Comparison of ENCODE assay signal across 11 cellular contexts in the genomic region with DNA sequence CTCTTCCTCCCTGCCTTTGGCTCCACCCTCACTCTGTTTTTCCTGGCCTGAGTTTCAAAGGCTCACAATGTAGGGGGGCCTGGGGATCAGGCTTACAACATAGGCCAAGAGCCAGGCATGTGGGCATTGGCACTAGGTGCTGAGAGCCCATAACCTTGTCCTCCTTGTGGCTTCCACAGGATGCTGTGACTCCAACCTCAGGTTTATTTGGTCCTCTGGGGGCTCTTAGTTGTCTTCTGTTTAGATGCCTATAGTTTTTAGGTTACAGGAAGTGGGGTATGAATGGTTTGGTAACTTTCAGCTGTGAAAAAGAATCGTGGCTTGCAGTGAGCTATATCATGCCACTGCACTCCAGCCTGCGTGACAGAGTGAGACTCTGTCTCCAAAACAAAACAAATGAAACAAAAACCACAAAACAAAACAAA. TPM values are rescaled to one million over a fixed set of nuclear protein-coding genes. Genes with fewer than 3 reads are reported as not detected.
DNase-seq lines count a peak whose midpoint lies in the region; ATAC-seq, FAIRE-seq and TF ChIP-seq lines count a peak whose summit lies in the region.
"Had no signal": no experiment of that assay in that cellular context is flagged by ENCODE, and none has a peak within 500 bp of the region (broad histone marks: within the 10 kb centered on the region; RNA-seq: fewer than 3 reads in every experiment).

No MANE protein-coding gene starts in this region.

- intact Hi-C loops in mucosa of descending colon (cut with DNase I, micrococcal nuclease): no loop called here

- peak overlapping the region; percentile 40; the same call in 1 of the 2 replicates for H3K27ac ChIP-seq in MM.1S (ENCODE audit: low read length)

- H3K4me1 ChIP-seq in MM.1S (ENCODE audit: low read length) (peaks cover 7% of the 10 kb centered on the region; the same call in 1 of the 2 replicates), mucosa of descending colon (ENCODE audit: low read depth) (peaks cover 4% of the 10 kb centered on the region)

- FAIRE-seq in urothelium cell line (lab: Jason Lieb, UNC): no peak
- FAIRE-seq: HTR-8/SVneo had no signal

- H3K4me3 ChIP-seq in MM.1S (ENCODE audit: low read length) (no peak overlapping the region), mucosa of descending colon (no peak overlapping the region)

- H3K9me2 ChIP-seq in MM.1S (replicated peaks; ENCODE audit: insufficient read depth, low read length): no peaks in the 10 kb centered on the region

- no peak overlapping the region for H2AFZ ChIP-seq in MM.1S (ENCODE audit: low read length)

- ATAC-seq in GM18498 (IDR thresholded peaks at IDR 0.05; ENCODE audit: unreplicated experiment): peak; percentile 80
- peak; percentile 47 for ATAC-seq in GM19468 (IDR thresholded peaks at IDR 0.05; ENCODE audit: extremely low read depth, unreplicated experiment)
- peak; percentile 69 for ATAC-seq in mucosa of descending colon
- ATAC-seq in SK-N-SH treated with all-trans-retinoic acid at 6 μM for 48 hours: no peak

- no peak overlapping the region for H3K9ac ChIP-seq in MM.1S (ENCODE audit: low read length)

- peak; percentile 9 for DNase-seq in MM.1S
- DNase-seq in mucosa of descending colon: no peak
- no peak for DNase-seq in urothelium cell line (ENCODE audit: low spot score)
- no peak for DNase-seq in Ammon's horn (ENCODE audit: low spot score)
- no peak for DNase-seq in COLO829 (ENCODE audit: low spot score)
- DNase-seq: dermis blood vessel endothelial cell had no signal

- no peaks in the 10 kb centered on the region for H3K79me2 ChIP-seq in MM.1S (ENCODE audit: low read length)

- no peaks in the 10 kb centered on the region for H3K9me3 ChIP-seq in MM.1S (replicated peaks; ENCODE audit: insufficient read depth, low read length)
- H3K9me3 ChIP-seq in mucosa of descending colon: no peaks in the 10 kb centered on the region

- H4K20me1 ChIP-seq in MM.1S (ENCODE audit: insufficient read depth, low read length): no peaks in the 10 kb centered on the region

- no peak overlapping the region for H3K4me2 ChIP-seq in MM.1S (ENCODE audit: low read depth, low read length)

- no peak for TF ChIP-seq CTCF in MM.1S (IDR thresholded peaks at IDR 0.05; ENCODE audit: low read length)
- no peak for TF ChIP-seq CTCF in mucosa of descending colon (IDR thresholded peaks at IDR 0.05)

- no peaks in the 10 kb centered on the region for H3K27me3 ChIP-seq in MM.1S (replicated peaks; ENCODE audit: insufficient read depth, low read length)

- H3K36me3 ChIP-seq in MM.1S (replicated peaks; ENCODE audit: insufficient read depth, low read length) (no peaks in the 10 kb centered on the region), mucosa of descending colon (ENCODE audit: low read depth) (no peaks in the 10 kb centered on the region)

- H3F3A ChIP-seq in MM.1S (ENCODE audit: insufficient read depth, low read length): no peaks in the 10 kb centered on the region

TF ChIP-seq in SK-N-SH treated with all-trans-retinoic acid at 6 μM for 48 hours, 23 proteins besides CTCF, POLR2A, EP300 and RAD21:
- no peak for TF ChIP-seq BACH2 (CRISPR knock-in tag; IDR thresholded peaks at IDR 0.05; ENCODE audit: borderline replicate concordance)
- TF ChIP-seq ZNF565 (CRISPR knock-in tag; conservative IDR thresholded peaks at IDR 0.05; ENCODE audit: low read depth): no peak
- no peak for TF ChIP-seq ZNF70 (CRISPR knock-in tag; IDR thresholded peaks at IDR 0.05)
- TF ChIP-seq, protein P1, sequence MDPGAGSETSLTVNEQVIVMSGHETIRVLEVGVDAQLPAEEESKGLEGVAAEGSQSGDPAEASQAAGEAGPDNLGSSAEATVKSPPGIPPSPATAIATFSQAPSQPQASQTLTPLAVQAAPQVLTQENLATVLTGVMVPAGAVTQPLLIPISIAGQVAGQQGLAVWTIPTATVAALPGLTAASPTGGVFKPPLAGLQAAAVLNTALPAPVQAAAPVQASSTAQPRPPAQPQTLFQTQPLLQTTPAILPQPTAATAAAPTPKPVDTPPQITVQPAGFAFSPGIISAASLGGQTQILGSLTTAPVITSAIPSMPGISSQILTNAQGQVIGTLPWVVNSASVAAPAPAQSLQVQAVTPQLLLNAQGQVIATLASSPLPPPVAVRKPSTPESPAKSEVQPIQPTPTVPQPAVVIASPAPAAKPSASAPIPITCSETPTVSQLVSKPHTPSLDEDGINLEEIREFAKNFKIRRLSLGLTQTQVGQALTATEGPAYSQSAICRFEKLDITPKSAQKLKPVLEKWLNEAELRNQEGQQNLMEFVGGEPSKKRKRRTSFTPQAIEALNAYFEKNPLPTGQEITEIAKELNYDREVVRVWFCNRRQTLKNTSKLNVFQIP (CRISPR knock-in tag; IDR thresholded peaks at IDR 0.05; ENCODE audit: borderline replicate concordance, low read depth): no peak
- TF ChIP-seq, protein P2, sequence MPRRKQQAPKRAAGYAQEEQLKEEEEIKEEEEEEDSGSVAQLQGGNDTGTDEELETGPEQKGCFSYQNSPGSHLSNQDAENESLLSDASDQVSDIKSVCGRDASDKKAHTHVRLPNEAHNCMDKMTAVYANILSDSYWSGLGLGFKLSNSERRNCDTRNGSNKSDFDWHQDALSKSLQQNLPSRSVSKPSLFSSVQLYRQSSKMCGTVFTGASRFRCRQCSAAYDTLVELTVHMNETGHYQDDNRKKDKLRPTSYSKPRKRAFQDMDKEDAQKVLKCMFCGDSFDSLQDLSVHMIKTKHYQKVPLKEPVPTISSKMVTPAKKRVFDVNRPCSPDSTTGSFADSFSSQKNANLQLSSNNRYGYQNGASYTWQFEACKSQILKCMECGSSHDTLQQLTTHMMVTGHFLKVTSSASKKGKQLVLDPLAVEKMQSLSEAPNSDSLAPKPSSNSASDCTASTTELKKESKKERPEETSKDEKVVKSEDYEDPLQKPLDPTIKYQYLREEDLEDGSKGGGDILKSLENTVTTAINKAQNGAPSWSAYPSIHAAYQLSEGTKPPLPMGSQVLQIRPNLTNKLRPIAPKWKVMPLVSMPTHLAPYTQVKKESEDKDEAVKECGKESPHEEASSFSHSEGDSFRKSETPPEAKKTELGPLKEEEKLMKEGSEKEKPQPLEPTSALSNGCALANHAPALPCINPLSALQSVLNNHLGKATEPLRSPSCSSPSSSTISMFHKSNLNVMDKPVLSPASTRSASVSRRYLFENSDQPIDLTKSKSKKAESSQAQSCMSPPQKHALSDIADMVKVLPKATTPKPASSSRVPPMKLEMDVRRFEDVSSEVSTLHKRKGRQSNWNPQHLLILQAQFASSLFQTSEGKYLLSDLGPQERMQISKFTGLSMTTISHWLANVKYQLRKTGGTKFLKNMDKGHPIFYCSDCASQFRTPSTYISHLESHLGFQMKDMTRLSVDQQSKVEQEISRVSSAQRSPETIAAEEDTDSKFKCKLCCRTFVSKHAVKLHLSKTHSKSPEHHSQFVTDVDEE (CRISPR knock-in tag; IDR thresholded peaks at IDR 0.05): no peak
- TF ChIP-seq, protein P3, sequence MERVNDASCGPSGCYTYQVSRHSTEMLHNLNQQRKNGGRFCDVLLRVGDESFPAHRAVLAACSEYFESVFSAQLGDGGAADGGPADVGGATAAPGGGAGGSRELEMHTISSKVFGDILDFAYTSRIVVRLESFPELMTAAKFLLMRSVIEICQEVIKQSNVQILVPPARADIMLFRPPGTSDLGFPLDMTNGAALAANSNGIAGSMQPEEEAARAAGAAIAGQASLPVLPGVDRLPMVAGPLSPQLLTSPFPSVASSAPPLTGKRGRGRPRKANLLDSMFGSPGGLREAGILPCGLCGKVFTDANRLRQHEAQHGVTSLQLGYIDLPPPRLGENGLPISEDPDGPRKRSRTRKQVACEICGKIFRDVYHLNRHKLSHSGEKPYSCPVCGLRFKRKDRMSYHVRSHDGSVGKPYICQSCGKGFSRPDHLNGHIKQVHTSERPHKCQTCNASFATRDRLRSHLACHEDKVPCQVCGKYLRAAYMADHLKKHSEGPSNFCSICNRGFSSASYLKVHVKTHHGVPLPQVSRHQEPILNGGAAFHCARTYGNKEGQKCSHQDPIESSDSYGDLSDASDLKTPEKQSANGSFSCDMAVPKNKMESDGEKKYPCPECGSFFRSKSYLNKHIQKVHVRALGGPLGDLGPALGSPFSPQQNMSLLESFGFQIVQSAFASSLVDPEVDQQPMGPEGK (CRISPR knock-in tag; IDR thresholded peaks at IDR 0.05; ENCODE audit: borderline replicate concordance): no peak
- no peak for TF ChIP-seq RARB (CRISPR knock-in tag; IDR thresholded peaks at IDR 0.05)
- TF ChIP-seq TCF4 (CRISPR knock-in tag; IDR thresholded peaks at IDR 0.05; ENCODE audit: borderline replicate concordance): no peak
- no peak for TF ChIP-seq ZNF8 (CRISPR knock-in tag; IDR thresholded peaks at IDR 0.05)
- TF ChIP-seq, protein P4, sequence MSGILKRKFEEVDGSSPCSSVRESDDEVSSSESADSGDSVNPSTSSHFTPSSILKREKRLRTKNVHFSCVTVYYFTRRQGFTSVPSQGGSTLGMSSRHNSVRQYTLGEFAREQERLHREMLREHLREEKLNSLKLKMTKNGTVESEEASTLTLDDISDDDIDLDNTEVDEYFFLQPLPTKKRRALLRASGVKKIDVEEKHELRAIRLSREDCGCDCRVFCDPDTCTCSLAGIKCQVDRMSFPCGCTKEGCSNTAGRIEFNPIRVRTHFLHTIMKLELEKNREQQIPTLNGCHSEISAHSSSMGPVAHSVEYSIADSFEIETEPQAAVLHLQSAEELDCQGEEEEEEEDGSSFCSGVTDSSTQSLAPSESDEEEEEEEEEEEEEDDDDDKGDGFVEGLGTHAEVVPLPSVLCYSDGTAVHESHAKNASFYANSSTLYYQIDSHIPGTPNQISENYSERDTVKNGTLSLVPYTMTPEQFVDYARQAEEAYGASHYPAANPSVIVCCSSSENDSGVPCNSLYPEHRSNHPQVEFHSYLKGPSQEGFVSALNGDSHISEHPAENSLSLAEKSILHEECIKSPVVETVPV (CRISPR knock-in tag; IDR thresholded peaks at IDR 0.05): no peak

RNA-seq across cellular contexts. Expression of a gene that starts 25.6 kb away (rescaled TPM):
- total RNA-seq in mucosa of descending colon: under 1 TPM; 0.24 to 0.70 (median 0.58) TPM

RNA-seq across cellular contexts. Expression of a gene that starts 25.9 kb away (rescaled TPM):
- total RNA-seq in mucosa of descending colon: 100 to 1,000 TPM in 2 of 3 donors, 10 to 100 TPM in 1; 90.9 to 156 (median 124) TPM

RNA-seq across cellular contexts. Expression of a gene that starts 32.5 kb away (rescaled TPM):
- 100 to 1,000 TPM; 105 to 206 (median 182) TPM for total RNA-seq in mucosa of descending colon

RNA-seq across cellular contexts. Expression of a gene that starts 40.2 kb away (rescaled TPM):
- under 1 TPM in 2 of 3 donors, not detected in 1; 0.13 to 0.41 TPM for total RNA-seq in mucosa of descending colon
- total RNA-seq: dermis blood vessel endothelial cell, NCI-H460 had no signal
